11 cellular contexts compared by ENCODE assay signal in genomic region chr2:30178618-30179404, GRCh38. TPM values are rescaled to one million over a fixed set of nuclear protein-coding genes. Genes with fewer than 3 reads are reported as not detected.
DNase-seq lines count a peak whose midpoint lies in the region; ATAC-seq lines count a peak whose summit lies in the region.
"Had no signal": no experiment of that assay in that cellular context is flagged by ENCODE, and none has a peak within 500 bp of the region (broad histone marks: within the 10 kb centered on the region; RNA-seq: fewer than 3 reads in every experiment).

No MANE protein-coding gene starts in this region.

- ATAC-seq in left ventricle myocardium superior (peak; percentile 73), GM21723 (IDR thresholded peaks at IDR 0.05; ENCODE audit: unreplicated experiment) (no peak)
- ATAC-seq: activated CD8-positive, alpha-beta T cell treated with anti-CD3 and anti-CD28 coated beads for 36 hours had no signal

- DNase-seq in DMS 273 treated with DMSO at 0.1 percent for 48 hours (lab: John Stamatoyannopoulos, UW) (peak; percentile 41), amniotic epithelial cell (ENCODE audit: low read depth) (peak; percentile 88), left ventricle myocardium superior (peak; percentile 48), renal cortical epithelial cell (ENCODE audit: low read depth) (peak; percentile 30), NCI-H1048 (lab: John Stamatoyannopoulos, UW) (no peak), H7 (no peak)
- no peak for DNase-seq in activated CD4-positive, CD25-positive, alpha-beta regulatory T cell treated with anti-CD3 and anti-CD28 coated beads, Interleukin-2, amount 50 U/mL, for 72 hours
- DNase-seq: activated CD8-positive, alpha-beta T cell treated with anti-CD3 and anti-CD28 coated beads for 36 hours; MM.1S; stimulated activated CD4-positive, alpha-beta T cell treated with anti-CD3 and anti-CD28 coated beads, Interleukin-4, amount 100 ng/mL, for 4 hours had no signal

- no peaks in the 10 kb centered on the region for H3K36me3 ChIP-seq in H7 (replicated peaks; ENCODE audit: control insufficient read depth, insufficient read depth, low read length)

- H3K4me3 ChIP-seq in H7 (ENCODE audit: insufficient read depth, low read depth, low read length) = no peak overlapping the region

- H3K27me3 ChIP-seq in H7 (ENCODE audit: control insufficient read depth, insufficient read depth, low read length) = no peaks in the 10 kb centered on the region

- intact Hi-C loops in left ventricle myocardium superior (cut with micrococcal nuclease) = no loop called here

RNA-seq across cellular contexts. Expression of gene YPEL5, which starts 32.0 kb away (rescaled TPM):
- total RNA-seq in left ventricle myocardium superior = 76.3 TPM
- total RNA-seq in renal cortical epithelial cell = 154 and 187 TPM in 2 replicates
- total RNA-seq in H7 (2014; rRNA removed; shearing (Covaris generic)) = 28.7 and 30.1 TPM in 2 replicates

RNA-seq across cellular contexts. Expression of gene LBH, which starts 52.5 kb away (rescaled TPM):
- total RNA-seq in left ventricle myocardium superior = 129 TPM
- total RNA-seq in renal cortical epithelial cell = 22.7 and 47.9 TPM in 2 replicates
- 90.7 and 93.3 TPM in 2 replicates for total RNA-seq in H7 (2014; rRNA removed; shearing (Covaris generic))

Comparison
In these comparisons a context has a peak if more than half of its experiments do, and no peak if none do; other contexts are left out.
1. DNase-seq: peak in DMS 273 treated with DMSO at 0.1 percent for 48 hours (single experiment), amniotic epithelial cell (single experiment), left ventricle myocardium superior (single experiment) and renal cortical epithelial cell (single experiment); none in NCI-H1048 (single experiment), activated CD4-positive, CD25-positive, alpha-beta regulatory T cell treated with anti-CD3 and anti-CD28 coated beads, Interleukin-2, amount 50 U/mL, for 72 hours (single experiment) and H7 (single experiment).